18 cellular contexts compared by ENCODE assay signal in the genomic region with DNA sequence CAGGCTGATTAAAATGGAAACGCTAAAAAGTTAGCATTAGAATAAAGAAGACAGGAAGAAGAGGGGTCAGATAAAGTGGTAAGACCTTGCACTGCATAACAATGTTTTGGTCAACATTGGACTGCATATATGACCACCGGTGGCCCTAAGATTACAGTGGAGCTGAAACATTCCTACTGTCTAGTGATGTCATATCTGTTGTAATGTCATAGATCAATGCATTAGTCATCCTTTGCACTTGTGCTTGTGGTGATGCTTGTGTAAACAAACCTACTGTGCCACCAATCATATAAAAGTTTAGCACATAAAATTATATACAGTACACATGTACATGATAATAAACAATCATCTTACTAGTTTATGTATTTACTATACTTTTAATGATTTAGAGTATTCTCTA.
DNase-seq lines count a peak whose midpoint lies in the region; TF ChIP-seq lines count a peak whose summit lies in the region.
"Had no signal": no experiment of that assay in that cellular context is flagged by ENCODE, and none has a peak within 500 bp of the region (broad histone marks: within the 10 kb centered on the region; RNA-seq: fewer than 3 reads in every experiment).

No MANE protein-coding gene starts in this region.

- H3K27me3 ChIP-seq in mesenchymal stem cell (ENCODE audit: control insufficient read depth in 1 of 2, insufficient read depth in 1 of 2, low read length in 2 of 2), result no peaks in the 10 kb centered on the region
- H3K27me3 ChIP-seq: BLaER1 treated with 17β-estradiol and CSF1 and Interleukin-3, amounts not matched to agents 10 nM and 100 nM; ovary; Peyer's patch; uterus had no signal

- H2AK5ac ChIP-seq in mesenchymal stem cell (ENCODE audit: low read length, severe bottlenecking), result no peak overlapping the region

- no peak overlapping the region for H2BK5ac ChIP-seq in mesenchymal stem cell (ENCODE audit: low read depth, low read length, poor library complexity, severe bottlenecking)

- H4K91ac ChIP-seq in mesenchymal stem cell (ENCODE audit: low read length), result no peak overlapping the region

- no peak overlapping the region for H3K4me2 ChIP-seq in mesenchymal stem cell (ENCODE audit: low read length, poor library complexity, severe bottlenecking)
- H3K4me2 ChIP-seq: BLaER1 treated with 17β-estradiol and CSF1 and Interleukin-3, amounts not matched to agents 10 nM and 100 nM had no signal

- H3K4me3 ChIP-seq in choroid plexus epithelial cell (ENCODE audit: low read depth, low read length), result no peak overlapping the region
- H3K4me3 ChIP-seq in mesenchymal stem cell (ENCODE audit: insufficient read depth in 1 of 2, low read depth in 1 of 2, low read length in 2 of 2), result no peak overlapping the region
- H3K4me3 ChIP-seq: BLaER1 treated with 17β-estradiol and CSF1 and Interleukin-3, amounts not matched to agents 10 nM and 100 nM; ovary; Peyer's patch; uterus had no signal

- no peak overlapping the region for H4K8ac ChIP-seq in mesenchymal stem cell (ENCODE audit: low read length)

- DNase-seq in EL (peak; percentile 78), NCI-H460 (ENCODE audit: extremely low read depth, low read depth) (peak; percentile 21), choroid plexus epithelial cell (ENCODE audit: low read depth) (peak; percentile 83), mesenchymal stem cell (peak; percentile 86), head of caudate nucleus (no peak), mucosa of gallbladder (ENCODE audit: low spot score) (no peak), NK-92 (lab: John Stamatoyannopoulos, UW; ENCODE audit: unreplicated experiment) (no peak), T-helper 9 cell (no peak)
- DNase-seq: activated CD4-positive, alpha-beta T cell treated with anti-CD3 and anti-CD28 coated beads for 36 hours; Karpas-422; NCI-H1694 treated with DMSO at 0.1 percent for 48 hours; NCI-H524 treated with DMSO at 0.1 percent for 48 hours; ovary; Peyer's patch; small intestine; stimulated activated naive CD4-positive, alpha-beta T cell treated with Interleukin-2 at 50 U/mL for 16 hours; uterus had no signal

- no peak overlapping the region for H2BK15ac ChIP-seq in mesenchymal stem cell (ENCODE audit: low read depth, poor library complexity, severe bottlenecking)

- H3K18ac ChIP-seq in mesenchymal stem cell (ENCODE audit: low read depth in 1 of 2, low read length in 2 of 2), result no peak overlapping the region

- no peak overlapping the region for H2BK12ac ChIP-seq in mesenchymal stem cell (ENCODE audit: low read length in 2 of 2)

- H3K36me3 ChIP-seq in mesenchymal stem cell (ENCODE audit: control insufficient read depth in 1 of 2, insufficient read depth in 2 of 2, low read depth in 1 of 2, low read length in 2 of 2), result peaks cover 6 to 77% of the 10 kb centered on the region in 2 experiments
- H3K36me3 ChIP-seq: uterus had no signal

- no peaks in the 10 kb centered on the region for H3K4me1 ChIP-seq in mesenchymal stem cell (ENCODE audit: control insufficient read depth, insufficient read depth, low read depth, low read length)
- H3K4me1 ChIP-seq: BLaER1 treated with 17β-estradiol and CSF1 and Interleukin-3, amounts not matched to agents 10 nM and 100 nM; Peyer's patch; uterus had no signal

- intact Hi-C loops in head of caudate nucleus (cut with DNase I), result no loop called here

- no peak overlapping the region for H3K27ac ChIP-seq in mesenchymal stem cell (ENCODE audit: low read length, poor library complexity, severe bottlenecking)
- H3K27ac ChIP-seq: BLaER1 treated with 17β-estradiol and CSF1 and Interleukin-3, amounts not matched to agents 10 nM and 100 nM; ovary; Peyer's patch; uterus had no signal

- no peak overlapping the region for H2BK120ac ChIP-seq in mesenchymal stem cell (ENCODE audit: low read depth, low read length)

- peaks cover 4% of the 10 kb centered on the region for H3K79me1 ChIP-seq in mesenchymal stem cell (replicated peaks; ENCODE audit: low read length, poor library complexity, severe bottlenecking)

- no peaks in the 10 kb centered on the region for H3K9me3 ChIP-seq in mesenchymal stem cell (ENCODE audit: control insufficient read depth, low read length)
- H3K9me3 ChIP-seq: ovary, Peyer's patch, uterus had no signal

- no peak overlapping the region for H3K14ac ChIP-seq in mesenchymal stem cell (ENCODE audit: low read length in 2 of 2)

- H3K9ac ChIP-seq in mesenchymal stem cell (ENCODE audit: low read length), result no peak overlapping the region
- H3K9ac ChIP-seq: BLaER1 treated with 17β-estradiol and CSF1 and Interleukin-3, amounts not matched to agents 10 nM and 100 nM had no signal

- WGBS in mesenchymal stem cell, result 52% methylated on average over 2 of the region's 2 CpGs

- H2AFZ ChIP-seq in mesenchymal stem cell (ENCODE audit: low read depth, low read length), result no peak overlapping the region

- H3K4ac ChIP-seq in mesenchymal stem cell (ENCODE audit: low read depth in 1 of 2, low read length in 2 of 2), result no peak overlapping the region

- TF ChIP-seq CTCF in choroid plexus epithelial cell (conservative IDR thresholded peaks at IDR 0.05; ENCODE audit: low read depth, low read length), result no peak

- no peak overlapping the region for H3K23ac ChIP-seq in mesenchymal stem cell (ENCODE audit: low read length in 2 of 2)

Comparison
In these comparisons a context has a peak if more than half of its experiments do, and no peak if none do; other contexts are left out.
1. DNase-seq: peak in EL (single experiment), NCI-H460 (single experiment), choroid plexus epithelial cell (single experiment) and mesenchymal stem cell (single experiment); none in head of caudate nucleus (0 of 42), mucosa of gallbladder (single experiment), NK-92 (single experiment) and T-helper 9 cell (single experiment).